ENCODE assay signal across 2 cellular contexts in the genomic region with DNA sequence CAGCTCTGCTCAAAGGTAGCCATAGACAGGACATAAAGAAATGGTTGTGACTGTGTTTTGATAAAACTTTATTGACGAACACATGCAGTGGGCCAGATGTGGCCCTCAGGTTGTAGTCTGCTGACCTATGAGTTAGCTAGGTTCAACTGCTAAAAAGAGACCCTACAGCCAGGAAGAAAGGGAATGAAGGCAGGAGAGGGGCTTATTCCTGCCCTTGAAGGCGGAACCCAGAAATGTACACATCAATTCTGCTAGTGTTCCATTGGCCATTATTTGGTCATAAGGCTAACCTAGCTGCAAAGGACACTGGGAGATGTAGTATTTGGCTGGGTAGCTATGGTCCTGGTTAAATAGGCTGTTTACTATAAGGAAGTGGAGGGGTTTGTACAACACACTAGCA.
TF ChIP-seq lines count a peak whose summit lies in the region.

No MANE protein-coding gene starts in this region.

TF ChIP-seq in IMR-90, 13 proteins besides CTCF, POLR2A, EP300 and RAD21:
- TF ChIP-seq FOS (IDR thresholded peaks at IDR 0.05; ENCODE audit: low read depth, low read length), result no peak
- TF ChIP-seq, protein P1, sequence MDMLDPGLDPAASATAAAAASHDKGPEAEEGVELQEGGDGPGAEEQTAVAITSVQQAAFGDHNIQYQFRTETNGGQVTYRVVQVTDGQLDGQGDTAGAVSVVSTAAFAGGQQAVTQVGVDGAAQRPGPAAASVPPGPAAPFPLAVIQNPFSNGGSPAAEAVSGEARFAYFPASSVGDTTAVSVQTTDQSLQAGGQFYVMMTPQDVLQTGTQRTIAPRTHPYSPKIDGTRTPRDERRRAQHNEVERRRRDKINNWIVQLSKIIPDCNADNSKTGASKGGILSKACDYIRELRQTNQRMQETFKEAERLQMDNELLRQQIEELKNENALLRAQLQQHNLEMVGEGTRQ (IDR thresholded peaks at IDR 0.05; ENCODE audit: low read depth, low read length), result peak; percentile 45; the same call in 1 of the 2 replicates

TF ChIP-seq in SK-N-SH, 30 proteins besides CTCF, POLR2A, EP300 and RAD21:
- no peak for TF ChIP-seq NFIC (IDR thresholded peaks at IDR 0.05; ENCODE audit: borderline replicate concordance)
- TF ChIP-seq, protein P2, sequence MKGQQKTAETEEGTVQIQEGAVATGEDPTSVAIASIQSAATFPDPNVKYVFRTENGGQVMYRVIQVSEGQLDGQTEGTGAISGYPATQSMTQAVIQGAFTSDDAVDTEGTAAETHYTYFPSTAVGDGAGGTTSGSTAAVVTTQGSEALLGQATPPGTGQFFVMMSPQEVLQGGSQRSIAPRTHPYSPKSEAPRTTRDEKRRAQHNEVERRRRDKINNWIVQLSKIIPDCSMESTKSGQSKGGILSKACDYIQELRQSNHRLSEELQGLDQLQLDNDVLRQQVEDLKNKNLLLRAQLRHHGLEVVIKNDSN (IDR thresholded peaks at IDR 0.05; ENCODE audit: borderline replicate concordance, low read depth), result peak; percentile 74; the same call in 1 of the 2 replicates
